8 cellular contexts compared by ENCODE assay signal in genomic region chr10:17201165-17202013, GRCh38. TPM values are rescaled to one million over a fixed set of nuclear protein-coding genes. Genes with fewer than 3 reads are reported as not detected.
DNase-seq lines count a peak whose midpoint lies in the region; ATAC-seq, FAIRE-seq and TF ChIP-seq lines count a peak whose summit lies in the region.

TRDMT1 (minus strand) TSS chr10:17201672; CDS start chr10:17201634, 38 bp downstream.

- H3K36me3 ChIP-seq in WERI-Rb-1 (no peaks in the 10 kb centered on the region), mammary epithelial cell (ENCODE audit: insufficient read depth, low read length) (no peaks in the 10 kb centered on the region), small intestine (ENCODE audit: control insufficient read depth in 2 of 2, insufficient read depth in 2 of 2, low read length in 2 of 2) (no peaks in the 10 kb centered on the region)

- peak within 1 kb of the TSS; percentile 92 for H3K9ac ChIP-seq in mammary epithelial cell (ENCODE audit: insufficient read depth, low read length)

- H3K4me1 ChIP-seq in mammary epithelial cell (ENCODE audit: insufficient read depth, low read length) (peaks cover 22% of the 10 kb centered on the region), small intestine (ENCODE audit: control insufficient read depth in 2 of 2, insufficient read depth in 1 of 2, low read depth in 1 of 2, low read length in 1 of 2) (no peaks in the 10 kb centered on the region)

- TF ChIP-seq CTCF in WERI-Rb-1 (IDR thresholded peaks at IDR 0.05; ENCODE audit: low read depth, low read length) = no peak
- TF ChIP-seq CTCF in mammary epithelial cell (conservative IDR thresholded peaks at IDR 0.05 in 1 of 2, IDR thresholded peaks at IDR 0.05 in 1 of 2; ENCODE audit: extremely low read depth in 1 of 2, insufficient read depth in 1 of 2, low read depth in 1 of 2, low read length in 2 of 2) = no peak

- H3K9me3 ChIP-seq in WERI-Rb-1 (ENCODE audit: severe bottlenecking) (no peaks in the 10 kb centered on the region), mammary epithelial cell (replicated peaks; ENCODE audit: insufficient read depth, low read length) (no peaks in the 10 kb centered on the region), small intestine (ENCODE audit: control insufficient read depth, low read depth) (no peaks in the 10 kb centered on the region)

- peaks cover 16% of the 10 kb centered on the region for H3K79me2 ChIP-seq in mammary epithelial cell (ENCODE audit: insufficient read depth, low read length)

- H3K27me3 ChIP-seq in WERI-Rb-1 (ENCODE audit: insufficient read depth, low read depth, severe bottlenecking) = no peaks in the 10 kb centered on the region
- H3K27me3 ChIP-seq in mammary epithelial cell (ENCODE audit: insufficient read depth, low read length) = no peaks in the 10 kb centered on the region
- no peaks in the 10 kb centered on the region for H3K27me3 ChIP-seq in small intestine (ENCODE audit: control insufficient read depth in 2 of 2, insufficient read depth in 2 of 2, low read length in 2 of 2)

- no TSS peak for BruUV-seq in mammary epithelial cell (replicated peaks; lab: Mats Ljungman, UMichigan)

- peak within 1 kb of the TSS; percentile 91 for H2AFZ ChIP-seq in mammary epithelial cell (ENCODE audit: low read depth, low read length)

- H3K4me2 ChIP-seq in mammary epithelial cell (ENCODE audit: insufficient read depth, low read depth, low read length) = peak within 1 kb of the TSS; percentile 95

- FAIRE-seq in small intestine (lab: Jason Lieb, UNC) = no peak

- dilution Hi-C loops in mammary epithelial cell (cut with HindIII; ENCODE audit: low sequenced_read_pairs) = no loop called here

- 0% methylated on average over 13 of the region's 56 CpGs for WGBS in mammary epithelial cell (ENCODE audit: low coverage, missing lambda C conversion rate)
- 2% methylated on average over 39 to 56 of the region's 56 CpGs for WGBS in small intestine, 3 donors

- peak within 1 kb of the TSS; percentile 88 for H3K27ac ChIP-seq in WERI-Rb-1
- H3K27ac ChIP-seq in mammary epithelial cell (ENCODE audit: insufficient read depth, low read depth, low read length) = peak within 1 kb of the TSS; percentile 92
- peak within 1 kb of the TSS; percentile 43 to 98 for H3K27ac ChIP-seq in small intestine (ENCODE audit: low read depth in 1 of 2, low read length in 1 of 2)

- DNase-seq in NCI-H345 (lab: John Stamatoyannopoulos, UW) (peak; percentile 9), NCI-H345 treated with DMSO at 0.1 percent for 48 hours (lab: John Stamatoyannopoulos, UW; ENCODE audit: unreplicated experiment) (no peak), NCI-H2029 (lab: John Stamatoyannopoulos, UW) (peak; percentile 10), WERI-Rb-1 (peak; percentile 81), mammary epithelial cell (peak; percentile 90), iPS-NIHi7 (ENCODE audit: extremely low spot score) (peak; percentile 84), small intestine (peak; percentile 81)

- ATAC-seq in HG02885 (IDR thresholded peaks at IDR 0.05; ENCODE audit: poor library complexity, unreplicated experiment) = peak; percentile 97

- CTCF ChIA-PET in mammary epithelial cell (lab: Charles Lee; ENCODE audit: low non-redundant PET) = no interaction called here

- H4K20me1 ChIP-seq in mammary epithelial cell (ENCODE audit: insufficient read depth, low read length) = no peaks in the 10 kb centered on the region

- intact Hi-C loops in mammary epithelial cell (cut with micrococcal nuclease) = loop anchor here (1.0 to 10.0 kb wide), 3 partner anchors 14 to 153 kb away; partner anchors contain the start of gene VIM

- peak within 1 kb of the TSS; percentile 81 for H3K4me3 ChIP-seq in WERI-Rb-1 (ENCODE audit: low read depth, low read length)
- H3K4me3 ChIP-seq in mammary epithelial cell (replicated peaks in 1 of 3; ENCODE audit: insufficient read depth in 1 of 3, low read depth in 2 of 3, low read length in 3 of 3) = peak within 1 kb of the TSS; percentile 66 to 79 (median 73)
- peak within 1 kb of the TSS; percentile 65 to 89 for H3K4me3 ChIP-seq in small intestine (ENCODE audit: low read depth in 1 of 2, low read length in 2 of 2)

- in situ Hi-C loops in mammary epithelial cell (cut with MboI; ENCODE audit: low sequenced_read_pairs in 2 of 2) = no loop called here

RNA-seq across cellular contexts. Expression of gene TRDMT1, which starts in this region (rescaled TPM):
- total RNA-seq in mammary epithelial cell = 1 to 10 TPM; 3.5 to 6.2 TPM
- polyA plus RNA-seq in mammary epithelial cell (2.4 TPM), small intestine (1 to 10 TPM; 1.4 to 2.2 (median 1.6) TPM)
- polyA minus RNA-seq in mammary epithelial cell = 0.26 TPM
